Comparison of ENCODE assay signal across 11 cellular contexts in genomic region chr9:84597131-84597530, GRCh38.
DNase-seq lines count a peak whose midpoint lies in the region; ATAC-seq and TF ChIP-seq lines count a peak whose summit lies in the region.
"Had no signal": no experiment of that assay in that cellular context is flagged by ENCODE, and none has a peak within 500 bp of the region (broad histone marks: within the 10 kb centered on the region; RNA-seq: fewer than 3 reads in every experiment).

No MANE protein-coding gene starts in this region.

- H3F3A ChIP-seq in GM23248 (ENCODE audit: insufficient read depth) = no peaks in the 10 kb centered on the region

- no peaks in the 10 kb centered on the region for H3K79me2 ChIP-seq in GM23248 (ENCODE audit: insufficient read depth)

- in situ Hi-C loops in GM23248 (cut with MboI) = no loop called here

- H3K36me3 ChIP-seq in GM23248 (ENCODE audit: low read depth) = no peaks in the 10 kb centered on the region
- H3K36me3 ChIP-seq: left ventricle myocardium inferior had no signal

- peak; percentile 37 for DNase-seq in GM20000 (ENCODE audit: low spot score)
- DNase-seq in SKM-1 (lab: John Stamatoyannopoulos, UW; ENCODE audit: unreplicated experiment) = peak; percentile 69
- no peak for DNase-seq in NCI-H2081 (lab: John Stamatoyannopoulos, UW)
- no peak for DNase-seq in GM23248
- DNase-seq in 8988T = no peak
- DNase-seq in SW480 (ENCODE audit: low spot score) = no peak
- DNase-seq: DMS79 treated with DMSO at 0.1 percent for 48 hours, IMR-90, left ventricle myocardium inferior had no signal

- H3K4me1 ChIP-seq in GM23248 (ENCODE audit: insufficient read depth) = no peaks in the 10 kb centered on the region
- H3K4me1 ChIP-seq: left ventricle myocardium inferior had no signal

- no peak overlapping the region for H2AFZ ChIP-seq in GM23248

- no peak overlapping the region for H3K27ac ChIP-seq in GM23248
- H3K27ac ChIP-seq: left ventricle myocardium inferior had no signal

- H3K27me3 ChIP-seq in GM23248 (replicated peaks; ENCODE audit: insufficient read depth) = no peaks in the 10 kb centered on the region

- ATAC-seq in GM18498 (IDR thresholded peaks at IDR 0.05; ENCODE audit: unreplicated experiment) (peak; percentile 97), HG03108 (IDR thresholded peaks at IDR 0.05; ENCODE audit: unreplicated experiment) (peak; percentile 95)

- H3K9me3 ChIP-seq in GM23248 (ENCODE audit: low read depth) = no peaks in the 10 kb centered on the region
- H3K9me3 ChIP-seq: left ventricle myocardium inferior had no signal

- H4K20me1 ChIP-seq in GM23248 (ENCODE audit: insufficient read depth) = no peaks in the 10 kb centered on the region

- H3K4me2 ChIP-seq in GM23248 (ENCODE audit: unreplicated experiment) = no peak overlapping the region

- no peak overlapping the region for H3K4me3 ChIP-seq in GM23248
- H3K4me3 ChIP-seq: left ventricle myocardium inferior had no signal

- H3K9ac ChIP-seq in GM23248 = no peak overlapping the region

- TF ChIP-seq CTCF in GM20000 (IDR thresholded peaks at IDR 0.05; ENCODE audit: extremely low read depth, missing control alignments) = no peak

- no peaks in the 10 kb centered on the region for H3K9me2 ChIP-seq in GM23248 (ENCODE audit: insufficient read depth)

- 22 to 43% methylated on average over 2 of the region's 2 CpGs for WGBS in GM23248 (ENCODE audit: low coverage in 1 of 2, low lambda C conversion rate in 2 of 2, missing lambda C conversion rate in 2 of 2), 2 experiments

Comparison
In these comparisons a context has a peak if more than half of its experiments do, and no peak if none do; other contexts are left out.
1. DNase-seq: peak in GM20000 (single experiment) and SKM-1 (single experiment); none in NCI-H2081 (0 of 2), GM23248 (single experiment), 8988T (single experiment) and SW480 (single experiment).